Comparison of ENCODE assay signal across 24 cellular contexts in genomic region chr1:59687081-59687480, GRCh38.
A peak's percentile ranks its signal among the peaks of the same experiment; 100 is the strongest.
DNase-seq lines count a peak whose midpoint lies in the region; ATAC-seq and TF ChIP-seq lines count a peak whose summit lies in the region.
"Had no signal": no experiment of that assay in that cellular context is flagged by ENCODE, and none has a peak within 500 bp of the region (broad histone marks: within the 10 kb centered on the region; RNA-seq: fewer than 3 reads in every experiment).

No MANE protein-coding gene starts in this region.

- H3K27ac Mint-ChIP-seq in nephron progenitor cell: peak overlapping the region; percentile 91
- H3K27ac Mint-ChIP-seq: activated naive CD8-positive, alpha-beta T cell treated with anti-CD3 and anti-CD28 coated beads, Interleukin-2, amount 10 ng/mL, durations not matched to agents 7 days and 5 days; activated T-helper 2 cell treated with anti-CD3 and anti-CD28 coated beads, Interferon-gamma antibody, Interleukin-2, Interleukin-4, amounts not matched to agents 10 μg/mL and 5 μg/mL and 100 μg/mL, durations not matched to agents 14 hours and 24 hours and 36 hours; GM23338; stimulated activated naive CD8-positive, alpha-beta T cell treated with anti-CD3 and anti-CD28 coated beads, Interleukin-15, amount 100 ng/mL, for 72 hours; T-helper 2 cell treated with Interferon-gamma antibody and Interleukin-4, amounts not matched to agents 5 μg/mL and 100 μg/mL, for 36 hours; type B pancreatic cell had no signal

- H3K4me1 Mint-ChIP-seq in nephron progenitor cell: peaks cover 63% of the 10 kb centered on the region
- H3K4me1 Mint-ChIP-seq: activated naive CD8-positive, alpha-beta T cell treated with anti-CD3 and anti-CD28 coated beads, Interleukin-2, amount 10 ng/mL, durations not matched to agents 7 days and 5 days; stimulated activated naive CD8-positive, alpha-beta T cell treated with anti-CD3 and anti-CD28 coated beads, Interleukin-15, amount 100 ng/mL, for 72 hours had no signal

- no peaks in the 10 kb centered on the region for H3K27me3 ChIP-seq in A673 (replicated peaks; ENCODE audit: insufficient read depth, low read depth, low read length, poor library complexity)
- H3K27me3 ChIP-seq: BLaER1 treated with 17β-estradiol and CSF1 and Interleukin-3, amounts not matched to agents 10 nM and 100 nM; neutrophil; spleen had no signal

- peaks cover 12% of the 10 kb centered on the region for H3K27me3 Mint-ChIP-seq in nephron progenitor cell (ENCODE audit: low read depth, poor library complexity)
- H3K27me3 Mint-ChIP-seq: activated naive CD8-positive, alpha-beta T cell treated with anti-CD3 and anti-CD28 coated beads, Interleukin-2, amount 10 ng/mL, durations not matched to agents 7 days and 5 days; stimulated activated naive CD8-positive, alpha-beta T cell treated with anti-CD3 and anti-CD28 coated beads, Interleukin-15, amount 100 ng/mL, for 72 hours; type B pancreatic cell had no signal

- H3K36me3 ChIP-seq in A673 (ENCODE audit: insufficient read depth, low read length, poor library complexity, severe bottlenecking): no peaks in the 10 kb centered on the region
- H3K36me3 ChIP-seq: BLaER1 treated with 17β-estradiol and CSF1 and Interleukin-3, amounts not matched to agents 10 nM and 100 nM; lower lobe of right lung; neutrophil; spleen; WERI-Rb-1 had no signal

- no peak overlapping the region for H3K4me3 Mint-ChIP-seq in nephron progenitor cell
- H3K4me3 Mint-ChIP-seq: activated naive CD8-positive, alpha-beta T cell treated with anti-CD3 and anti-CD28 coated beads, Interleukin-2, amount 10 ng/mL, durations not matched to agents 7 days and 5 days; GM23338; stimulated activated naive CD8-positive, alpha-beta T cell treated with anti-CD3 and anti-CD28 coated beads, Interleukin-15, amount 100 ng/mL, for 72 hours; T-helper 2 cell treated with Interferon-gamma antibody and Interleukin-4, amounts not matched to agents 5 μg/mL and 100 μg/mL, for 36 hours; type B pancreatic cell had no signal

- no peak overlapping the region for H3K27ac ChIP-seq in A673 (ENCODE audit: low read depth, low read length, poor library complexity, severe bottlenecking)
- H3K27ac ChIP-seq: lower lobe of right lung, neutrophil, spleen, WERI-Rb-1 had no signal

- no TSS peak for BruUV-seq in A673 (replicated peaks; lab: Mats Ljungman, UMichigan)

- no peak for TF ChIP-seq CTCF in nephron progenitor cell (IDR thresholded peaks at IDR 0.05)
- TF ChIP-seq CTCF in A673 (conservative IDR thresholded peaks at IDR 0.05; ENCODE audit: low read depth, low read length): no peak

- DNase-seq in COLO668 (lab: John Stamatoyannopoulos, UW; ENCODE audit: unreplicated experiment): peak; percentile 34
- DNase-seq in LHCN-M2 (ENCODE audit: low read depth): peak; percentile 67
- DNase-seq in SHP77 treated with DMSO at 0.1 percent for 48 hours (lab: John Stamatoyannopoulos, UW): peak; percentile 49
- DNase-seq in nephron progenitor cell: no peak
- DNase-seq in A673 (ENCODE audit: low spot score): no peak
- DNase-seq in OCI-M2 (lab: John Stamatoyannopoulos, UW; ENCODE audit: unreplicated experiment): no peak
- no peak for DNase-seq in kidney glomerular epithelial cell (lab: John Stamatoyannopoulos, UW)
- DNase-seq: ACHN; activated naive CD8-positive, alpha-beta T cell treated with anti-CD3 and anti-CD28 coated beads, Interleukin-2, amount 10 ng/mL, durations not matched to agents 7 days and 5 days; Calu3; effector CD8-positive, alpha-beta T cell; foreskin melanocyte; lower lobe of right lung; spleen; stimulated activated CD4-positive, alpha-beta T cell treated with anti-CD3 and anti-CD28 coated beads, Interleukin-4, amount 100 ng/mL, for 4 hours; stimulated activated naive CD8-positive, alpha-beta T cell treated with anti-CD3 and anti-CD28 coated beads, Interleukin-15, amount 100 ng/mL, for 72 hours; WERI-Rb-1 had no signal

- ATAC-seq in GM18519 (IDR thresholded peaks at IDR 0.05; ENCODE audit: low FRiP score, unreplicated experiment): no peak
- ATAC-seq: GM23338; lower lobe of right lung; stimulated activated naive CD8-positive, alpha-beta T cell treated with anti-CD3 and anti-CD28 coated beads, Interleukin-15, amount 100 ng/mL, for 72 hours had no signal

- H3K9me3 ChIP-seq in A673 (ENCODE audit: low read depth, low read length, poor library complexity, severe bottlenecking): no peaks in the 10 kb centered on the region
- H3K9me3 ChIP-seq: BLaER1 treated with 17β-estradiol and CSF1 and Interleukin-3, amounts not matched to agents 10 nM and 100 nM; lower lobe of right lung; neutrophil; spleen had no signal

- H3K4me1 ChIP-seq in A673 (ENCODE audit: insufficient read depth, low read length, poor library complexity, severe bottlenecking): peaks cover 1% of the 10 kb centered on the region

- no peak overlapping the region for H3K4me3 ChIP-seq in A673 (ENCODE audit: low read depth, low read length, poor library complexity, severe bottlenecking)
- H3K4me3 ChIP-seq: BLaER1 treated with 17β-estradiol and CSF1 and Interleukin-3, amounts not matched to agents 10 nM and 100 nM; GM23338; lower lobe of right lung; spleen had no signal

- H3K36me3 Mint-ChIP-seq in nephron progenitor cell (ENCODE audit: low read depth): no peaks in the 10 kb centered on the region
- H3K36me3 Mint-ChIP-seq: activated naive CD8-positive, alpha-beta T cell treated with anti-CD3 and anti-CD28 coated beads, Interleukin-2, amount 10 ng/mL, durations not matched to agents 7 days and 5 days; type B pancreatic cell had no signal

- POLR2A ChIA-PET in A673 (lab: Charles Lee; ENCODE audit: low non-redundant PET): no interaction called here

- intact Hi-C loops in A673 (cut with micrococcal nuclease; ENCODE audit: unreplicated experiment): no loop called here

- H3K9me3 Mint-ChIP-seq in nephron progenitor cell: no peaks in the 10 kb centered on the region
- H3K9me3 Mint-ChIP-seq: activated naive CD8-positive, alpha-beta T cell treated with anti-CD3 and anti-CD28 coated beads, Interleukin-2, amount 10 ng/mL, durations not matched to agents 7 days and 5 days; activated T-helper 2 cell treated with anti-CD3 and anti-CD28 coated beads, Interferon-gamma antibody, Interleukin-2, Interleukin-4, amounts not matched to agents 10 μg/mL and 5 μg/mL and 100 μg/mL, durations not matched to agents 14 hours and 24 hours and 36 hours; GM23338; stimulated activated naive CD8-positive, alpha-beta T cell treated with anti-CD3 and anti-CD28 coated beads, Interleukin-15, amount 100 ng/mL, for 72 hours; T-helper 2 cell treated with Interferon-gamma antibody and Interleukin-4, amounts not matched to agents 5 μg/mL and 100 μg/mL, for 36 hours; type B pancreatic cell had no signal

- CTCF ChIA-PET in A673 (lab: Charles Lee): interaction anchor here (0.7 kb wide), 1 partner anchor 12 kb away, joined by 4 read pairs; no protein-coding TSS in a partner anchor

Comparison
In these comparisons a context has a peak if more than half of its experiments do, and no peak if none do; other contexts are left out.
1. DNase-seq: peak in COLO668 (single experiment), LHCN-M2 (single experiment) and SHP77 treated with DMSO at 0.1 percent for 48 hours (single experiment); none in nephron progenitor cell (single experiment), A673 (single experiment), OCI-M2 (single experiment) and kidney glomerular epithelial cell (single experiment).